ENCODE assay signal across 1 cellular context in genomic region chr4:39458505-39459300, GRCh38.
TF ChIP-seq lines count a peak whose summit lies in the region.

TSS of gene LIAS (plus strand) at chr4:39459056. CDS start at chr4:39459118, 62 bp downstream.
TSS of gene RPL9 (minus strand) at chr4:39458922. CDS start at chr4:39458439, 483 bp downstream.

TF ChIP-seq in K562, 482 proteins besides CTCF, POLR2A, EP300 and RAD21 (continued from another document and continues in another):
- TF ChIP-seq ETS2 (tag; IDR thresholded peaks at IDR 0.05; ENCODE audit: borderline replicate concordance, poor library complexity, severe bottlenecking) (no peak), ZNF57 (CRISPR knock-in tag; IDR thresholded peaks at IDR 0.05) (no peak), ZNF639 (CRISPR knock-in tag; conservative IDR thresholded peaks at IDR 0.05 in 1 of 2, IDR thresholded peaks at IDR 0.05 in 1 of 2) (no peak), ZNF217 (CRISPR knock-in tag; IDR thresholded peaks at IDR 0.05) (no peak), HMGXB4 (CRISPR knock-in tag; IDR thresholded peaks at IDR 0.05) (no peak; the same call in 1 of the 2 replicates), TRIM24 (IDR thresholded peaks at IDR 0.05) (peak in 1 of 2 experiments; percentile 49; a peak in 2 of 4 replicates), HNRNPUL1 (IDR thresholded peaks at IDR 0.05; ENCODE audit: low read length) (no peak), MYC (IDR thresholded peaks at IDR 0.05; ENCODE audit: low read depth, low read length) (peak; percentile 99), MYC (CRISPR knock-in tag; IDR thresholded peaks at IDR 0.05; ENCODE audit: borderline replicate concordance, low read depth) (peak; percentile 96), THRAP3 (IDR thresholded peaks at IDR 0.05; ENCODE audit: borderline replicate concordance) (no peak), IRF9 (tag; IDR thresholded peaks at IDR 0.05) (0 out of 2 replicates have a peak, but pooled peaks have one; percentile 60), TFAM (CRISPR knock-in tag; conservative IDR thresholded peaks at IDR 0.05) (no peak), HLTF (IDR thresholded peaks at IDR 0.05) (no peak; the same call in 1 of the 2 replicates), NCOR1 (IDR thresholded peaks at IDR 0.05) (peak; percentile 34; the same call in 1 of the 2 replicates), PCBP2 (IDR thresholded peaks at IDR 0.05; ENCODE audit: low read depth, low read length, poor library complexity, severe bottlenecking) (no peak), SIX5 (IDR thresholded peaks at IDR 0.05; ENCODE audit: borderline replicate concordance in 1 of 2, insufficient read depth in 1 of 2, low read depth in 1 of 2, low read length in 2 of 2) (peak in 1 of 2 experiments; percentile 19; a peak in 1 of 4 replicates), BCLAF1 (IDR thresholded peaks at IDR 0.05; ENCODE audit: borderline replicate concordance in 1 of 2, control insufficient read depth in 1 of 2, low read depth in 2 of 2, low read length in 1 of 2) (no peak), ZFP30 (CRISPR knock-in tag; IDR thresholded peaks at IDR 0.05; ENCODE audit: borderline replicate concordance) (no peak), ZFP36 (IDR thresholded peaks at IDR 0.05; ENCODE audit: low read depth, low read length, partially characterized antibody) (no peak), NR0B1 (IDR thresholded peaks at IDR 0.05; ENCODE audit: partially characterized antibody) (no peak), TSHZ1 (CRISPR knock-in tag; IDR thresholded peaks at IDR 0.05) (no peak), ZNF766 (CRISPR knock-in tag; conservative IDR thresholded peaks at IDR 0.05) (peak; percentile 66; the same call in 1 of the 2 replicates), ZBTB26 (CRISPR knock-in tag; IDR thresholded peaks at IDR 0.05) (no peak), CBFA2T3 (IDR thresholded peaks at IDR 0.05) (no peak), BHLHE40 (IDR thresholded peaks at IDR 0.05; ENCODE audit: low read length) (no peak), ZNF589 (CRISPR knock-in tag; IDR thresholded peaks at IDR 0.05; ENCODE audit: low read depth) (no peak), NFE2 (IDR thresholded peaks at IDR 0.05; ENCODE audit: low read depth) (no peak), SRSF3 (IDR thresholded peaks at IDR 0.05; ENCODE audit: insufficient read depth, low read length) (no peak), TAL1 (IDR thresholded peaks at IDR 0.05) (no peak), GABPB1 (CRISPR knock-in tag; IDR thresholded peaks at IDR 0.05) (peak; percentile 15; the same call in 1 of the 2 replicates), CHCHD3 (CRISPR knock-in tag; IDR thresholded peaks at IDR 0.05) (0 out of 2 replicates have a peak, but pooled peaks have one; percentile 24), ZNF583 (CRISPR knock-in tag; IDR thresholded peaks at IDR 0.05) (no peak), NR3C1 (CRISPR knock-in tag; IDR thresholded peaks at IDR 0.05) (no peak), CEBPG (CRISPR knock-in tag; IDR thresholded peaks at IDR 0.05) (peak; percentile 95), CEBPG (tag; conservative IDR thresholded peaks at IDR 0.05 in 1 of 2, IDR thresholded peaks at IDR 0.05 in 1 of 2) (peak; percentile 98 to 99), BRF2 (IDR thresholded peaks at IDR 0.05; ENCODE audit: borderline replicate concordance, insufficient read depth, insufficient read length) (no peak), KDM2B (CRISPR knock-in tag; IDR thresholded peaks at IDR 0.05) (no peak), SRSF7 (optimal IDR thresholded peaks at IDR 0.05; ENCODE audit: low read depth, low read length) (no peak), PRPF4 (IDR thresholded peaks at IDR 0.05; ENCODE audit: insufficient read depth, low read depth, low read length, poor library complexity, severe bottlenecking) (peak; percentile 47), ZNF239 (CRISPR knock-in tag; IDR thresholded peaks at IDR 0.05) (no peak), ZNF174 (CRISPR knock-in tag; IDR thresholded peaks at IDR 0.05) (no peak), DPF2 (IDR thresholded peaks at IDR 0.05) (no peak), ZBTB12 (CRISPR knock-in tag; IDR thresholded peaks at IDR 0.05) (peak; percentile 99), NR4A1 (CRISPR knock-in tag; IDR thresholded peaks at IDR 0.05) (no peak), NR4A1 (tag; IDR thresholded peaks at IDR 0.05) (no peak), ZBTB11 (CRISPR knock-in tag; IDR thresholded peaks at IDR 0.05) (no peak), CBX5 (IDR thresholded peaks at IDR 0.05; ENCODE audit: borderline replicate concordance, low read depth) (no peak)
